In the genomic region with DNA sequence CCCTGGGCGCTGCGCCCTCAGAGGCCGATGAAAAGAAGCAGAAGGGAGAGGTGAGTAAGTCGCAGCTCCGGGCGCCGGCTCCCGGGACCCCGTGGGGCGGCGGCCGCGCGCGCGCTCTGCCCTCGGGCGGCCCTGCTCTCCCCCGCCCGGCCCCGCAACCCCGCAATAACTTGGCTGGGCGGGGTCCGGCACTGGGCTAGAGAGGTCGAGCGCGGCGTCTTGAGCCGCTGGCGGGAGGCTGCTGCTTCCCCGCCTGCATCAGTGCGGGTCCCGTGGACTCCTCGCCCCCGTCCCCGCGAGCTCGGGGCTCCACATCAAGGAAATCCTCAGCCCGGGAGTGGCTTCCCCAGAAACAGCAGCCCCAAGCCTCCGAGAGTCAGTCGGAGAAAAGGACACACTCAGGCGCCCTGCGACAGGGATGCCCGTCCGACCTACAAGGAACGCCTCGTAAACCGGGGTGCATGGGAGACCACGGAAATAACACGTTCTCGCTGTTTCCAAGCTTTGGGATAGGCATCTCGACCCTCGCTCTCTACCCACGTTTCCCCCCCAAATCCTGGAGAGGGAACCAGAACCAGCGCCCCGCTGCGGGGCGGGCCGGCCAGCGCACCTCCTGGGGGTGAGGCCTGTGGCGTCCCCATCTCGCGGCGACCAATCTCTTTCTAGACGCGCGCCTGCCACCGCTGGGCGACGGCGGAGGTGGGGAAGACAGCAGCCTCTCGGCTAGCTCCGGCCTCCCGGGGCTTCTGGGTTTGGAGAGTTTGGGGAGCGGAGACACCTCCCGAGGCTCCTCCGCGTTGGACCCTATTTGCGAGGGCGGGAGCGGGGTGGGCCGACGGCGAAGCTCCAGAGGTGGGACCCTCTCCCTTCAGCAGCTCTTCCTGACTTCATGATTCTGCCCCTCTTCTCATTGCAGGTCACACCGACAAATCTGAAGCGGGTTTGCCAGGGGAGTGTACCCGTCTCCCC, we compare ENCODE assay signal across 8 cellular contexts. TPM values are rescaled to one million over a fixed set of nuclear protein-coding genes. Genes with fewer than 3 reads are reported as not detected.
A peak's percentile ranks its signal among the peaks of the same experiment; 100 is the strongest.
DNase-seq lines count a peak whose midpoint lies in the region; ATAC-seq and TF ChIP-seq lines count a peak whose summit lies in the region.

No MANE protein-coding gene starts in this region.

- H3K9me3 ChIP-seq in BE2C (no peaks in the 10 kb centered on the region), Panc1 (ENCODE audit: control insufficient read depth, insufficient read depth, low read depth, low read length) (no peaks in the 10 kb centered on the region), neuron (ENCODE audit: low read length) (no peaks in the 10 kb centered on the region)

- H3K4me3 ChIP-seq in BE2C (ENCODE audit: low read depth, low read length), result peak overlapping the region; percentile 64
- H3K4me3 ChIP-seq in Panc1 (ENCODE audit: low read depth in 2 of 2, low read length in 2 of 2), result peak overlapping the region; percentile 81 to 88
- peak overlapping the region; percentile 84 for H3K4me3 ChIP-seq in neuron (ENCODE audit: low read length)

- TSS peak; percentile 84 for BruUV-seq in Panc1 (replicated peaks; lab: Mats Ljungman, UMichigan)

- H3K4me1 Mint-ChIP-seq in activated T-helper 17 cell treated with anti-CD3 and anti-CD28 coated beads, Interleukin-2, amount 50 U/mL, for 72 hours, result peaks cover 14% of the 10 kb centered on the region
- peaks cover 11% of the 10 kb centered on the region for H3K4me1 Mint-ChIP-seq in type B pancreatic cell (ENCODE audit: unreplicated experiment)

- in situ Hi-C loops in Panc1 (cut with HindIII; ENCODE audit: low pct_unique_long_range_greater_than_20kb, low sequenced_read_pairs), result no loop called here

- ATAC-seq in HG03520 (IDR thresholded peaks at IDR 0.05; ENCODE audit: unreplicated experiment), result peak; percentile 44
- peak; percentile 66 for ATAC-seq in Panc1
- ATAC-seq in activated T-helper 17 cell treated with anti-CD3 and anti-CD28 coated beads, Interleukin-2, amount 50 U/mL, for 72 hours (replicated peaks), result peak; percentile 65
- peak; percentile 23 for ATAC-seq in foreskin keratinocyte

- peak; percentile 51 for DNase-seq in BE2C
- DNase-seq in GM19240 (ENCODE audit: insufficient read length, low spot score), result peak; percentile 83
- DNase-seq in Panc1 (ENCODE audit: low read depth, low spot score), result no peak
- DNase-seq in foreskin keratinocyte, result peak; percentile 32 to 61
- DNase-seq in type B pancreatic cell (ENCODE audit: extremely low spot score, unreplicated experiment), result peak; percentile 75

- H3K36me3 ChIP-seq in BE2C (no peaks in the 10 kb centered on the region), Panc1 (ENCODE audit: control insufficient read depth, insufficient read depth, low read length) (no peaks in the 10 kb centered on the region), neuron (ENCODE audit: insufficient read depth, low read length) (peaks cover 19% of the 10 kb centered on the region)

- H3K27ac ChIP-seq in Panc1 (ENCODE audit: low read length), result peak overlapping the region; percentile 92
- no peak overlapping the region for H3K27ac ChIP-seq in foreskin keratinocyte

- H3K27ac Mint-ChIP-seq in activated T-helper 17 cell treated with anti-CD3 and anti-CD28 coated beads, Interleukin-2, amount 50 U/mL, for 72 hours, result peak overlapping the region; percentile 92
- peak overlapping the region; percentile 87 for H3K27ac Mint-ChIP-seq in type B pancreatic cell

- intact Hi-C loops in Panc1 (cut with micrococcal nuclease; ENCODE audit: unreplicated experiment), result no loop called here

- TF ChIP-seq CTCF in BE2C (IDR thresholded peaks at IDR 0.05; ENCODE audit: low read depth, low read length), result no peak
- TF ChIP-seq CTCF in Panc1 (IDR thresholded peaks at IDR 0.05), result peak; percentile 72
- peak; percentile 40 for TF ChIP-seq CTCF in foreskin keratinocyte (conservative IDR thresholded peaks at IDR 0.05)
- peak; percentile 54 for TF ChIP-seq CTCF in type B pancreatic cell (conservative IDR thresholded peaks at IDR 0.05)

- peaks cover 10% of the 10 kb centered on the region for H3K36me3 Mint-ChIP-seq in activated T-helper 17 cell treated with anti-CD3 and anti-CD28 coated beads, Interleukin-2, amount 50 U/mL, for 72 hours (ENCODE audit: low read depth)
- H3K36me3 Mint-ChIP-seq in type B pancreatic cell, result peaks cover 9% of the 10 kb centered on the region

- H2AFZ ChIP-seq in neuron (ENCODE audit: low read depth, low read length), result peak overlapping the region; percentile 83

- H3K27me3 Mint-ChIP-seq in activated T-helper 17 cell treated with anti-CD3 and anti-CD28 coated beads, Interleukin-2, amount 50 U/mL, for 72 hours, result no peaks in the 10 kb centered on the region
- peaks cover 32% of the 10 kb centered on the region for H3K27me3 Mint-ChIP-seq in type B pancreatic cell

- peak overlapping the region; percentile 96 for H3K4me3 Mint-ChIP-seq in activated T-helper 17 cell treated with anti-CD3 and anti-CD28 coated beads, Interleukin-2, amount 50 U/mL, for 72 hours
- H3K4me3 Mint-ChIP-seq in type B pancreatic cell, result peak overlapping the region; percentile 98

- POLR2A ChIA-PET in Panc1 (lab: Charles Lee), result interaction anchor here (0.7 kb wide), 1 partner anchor 219 kb away, joined by 3 read pairs; no protein-coding TSS in a partner anchor

- H3K9me3 Mint-ChIP-seq in activated T-helper 17 cell treated with anti-CD3 and anti-CD28 coated beads, Interleukin-2, amount 50 U/mL, for 72 hours, result no peaks in the 10 kb centered on the region
- H3K9me3 Mint-ChIP-seq in type B pancreatic cell, result no peaks in the 10 kb centered on the region

- H3K27me3 ChIP-seq in BE2C (peaks cover 20% of the 10 kb centered on the region), Panc1 (ENCODE audit: control insufficient read depth, insufficient read depth, low read length) (no peaks in the 10 kb centered on the region), foreskin keratinocyte (no peaks in the 10 kb centered on the region), neuron (ENCODE audit: insufficient read depth, low read length) (no peaks in the 10 kb centered on the region)

- CTCF ChIA-PET in Panc1 (lab: Charles Lee), result interaction anchor here (0.5 to 1.6 kb wide), 2 partner anchors 198 to 739 kb away, joined by 4 to 8 read pairs; no protein-coding TSS in a partner anchor

- H3K4me1 ChIP-seq in BE2C (peaks cover 4% of the 10 kb centered on the region), Panc1 (ENCODE audit: control insufficient read depth, insufficient read depth, low read length) (peaks cover 14% of the 10 kb centered on the region), foreskin keratinocyte (peaks cover 8% of the 10 kb centered on the region), neuron (ENCODE audit: insufficient read depth, low read length) (peaks cover 8% of the 10 kb centered on the region)

RNA-seq across cellular contexts. Expression of a gene that starts 0.8 kb away (rescaled TPM):
- polyA plus RNA-seq in BE2C (2012; ENCODE audit: insufficient read depth, insufficient read length, low read depth), result 0.12 TPM
- 33.7 TPM for total RNA-seq in Panc1 (2021; ENCODE audit: unreplicated experiment)
- polyA plus RNA-seq in Panc1 (2012; ENCODE audit: insufficient read length), result 25.9 TPM
- 10 to 100 TPM; 10.1 to 15.1 TPM for total RNA-seq in activated T-helper 17 cell treated with anti-CD3 and anti-CD28 coated beads, Interleukin-2, amount 50 U/mL, for 72 hours
- 7.5 and 8.9 TPM in 2 replicates for total RNA-seq in foreskin keratinocyte
- 5.5 and 6.1 TPM in 2 replicates for polyA plus RNA-seq in foreskin keratinocyte
- total RNA-seq in type B pancreatic cell (ENCODE audit: low replicate concordance), result 11.6 and 12.2 TPM in 2 replicates

RNA-seq across cellular contexts. Expression of a gene that starts 0.9 kb away (rescaled TPM):
- 11.0 TPM for polyA plus RNA-seq in BE2C (2012; ENCODE audit: insufficient read depth, insufficient read length, low read depth)
- 123 TPM for total RNA-seq in Panc1 (2021; ENCODE audit: unreplicated experiment)
- 200 TPM for polyA plus RNA-seq in Panc1 (2012; ENCODE audit: insufficient read length)
- 10 to 100 TPM; 45.7 to 58.1 TPM for total RNA-seq in activated T-helper 17 cell treated with anti-CD3 and anti-CD28 coated beads, Interleukin-2, amount 50 U/mL, for 72 hours
- total RNA-seq in foreskin keratinocyte, result 35.1 and 38.5 TPM in 2 replicates
- polyA plus RNA-seq in foreskin keratinocyte, result 43.4 and 46.5 TPM in 2 replicates
- total RNA-seq in type B pancreatic cell (ENCODE audit: low replicate concordance), result 38.9 and 50.3 TPM in 2 replicates

RNA-seq across cellular contexts. Expression of a gene that starts 21.8 kb away (rescaled TPM):
- polyA plus RNA-seq in BE2C (2012; ENCODE audit: insufficient read depth, insufficient read length, low read depth), result 48.9 TPM
- total RNA-seq in Panc1 (2021; ENCODE audit: unreplicated experiment) (94.6 TPM), foreskin keratinocyte (49.9 and 57.6 TPM in 2 replicates), type B pancreatic cell (ENCODE audit: low replicate concordance) (44.0 and 66.7 TPM in 2 replicates)
- polyA plus RNA-seq in Panc1 (2012; ENCODE audit: insufficient read length), result 105 TPM
- 10 to 100 TPM; 52.4 to 65.7 TPM for total RNA-seq in activated T-helper 17 cell treated with anti-CD3 and anti-CD28 coated beads, Interleukin-2, amount 50 U/mL, for 72 hours
- 41.6 and 50.5 TPM in 2 replicates for polyA plus RNA-seq in foreskin keratinocyte

RNA-seq across cellular contexts. Expression of a gene that starts 25.3 kb away (rescaled TPM):
- polyA plus RNA-seq in BE2C (2012; ENCODE audit: insufficient read depth, insufficient read length, low read depth), result 84.2 TPM
- total RNA-seq in Panc1 (2021; ENCODE audit: unreplicated experiment), result 31.4 TPM
- polyA plus RNA-seq in Panc1 (2012; ENCODE audit: insufficient read length), result 34.3 TPM
- 10 to 100 TPM; 10.4 to 27.7 TPM for total RNA-seq in activated T-helper 17 cell treated with anti-CD3 and anti-CD28 coated beads, Interleukin-2, amount 50 U/mL, for 72 hours
- total RNA-seq in foreskin keratinocyte, result 9.2 and 11.7 TPM in 2 replicates
- 6.6 and 7.4 TPM in 2 replicates for polyA plus RNA-seq in foreskin keratinocyte
- 21.0 and 50.5 TPM in 2 replicates for total RNA-seq in type B pancreatic cell (ENCODE audit: low replicate concordance)

RNA-seq across cellular contexts. Expression of a gene that starts 55.1 kb away (rescaled TPM):
- 7.5 TPM for polyA plus RNA-seq in BE2C (2012; ENCODE audit: insufficient read depth, insufficient read length, low read depth)
- total RNA-seq in Panc1 (2021; ENCODE audit: unreplicated experiment) (9.7 TPM), foreskin keratinocyte (23.0 and 37.6 TPM in 2 replicates), type B pancreatic cell (ENCODE audit: low replicate concordance) (2.0 and 6.8 TPM in 2 replicates)
- 11.8 TPM for polyA plus RNA-seq in Panc1 (2012; ENCODE audit: insufficient read length)
- 10 to 100 TPM in 1 of 2 donors, 1 to 10 TPM in 1; 2.5 to 12.0 TPM for total RNA-seq in activated T-helper 17 cell treated with anti-CD3 and anti-CD28 coated beads, Interleukin-2, amount 50 U/mL, for 72 hours
- 19.3 and 33.1 TPM in 2 replicates for polyA plus RNA-seq in foreskin keratinocyte
